ENCODE assay signal across 8 cellular contexts in the genomic region with DNA sequence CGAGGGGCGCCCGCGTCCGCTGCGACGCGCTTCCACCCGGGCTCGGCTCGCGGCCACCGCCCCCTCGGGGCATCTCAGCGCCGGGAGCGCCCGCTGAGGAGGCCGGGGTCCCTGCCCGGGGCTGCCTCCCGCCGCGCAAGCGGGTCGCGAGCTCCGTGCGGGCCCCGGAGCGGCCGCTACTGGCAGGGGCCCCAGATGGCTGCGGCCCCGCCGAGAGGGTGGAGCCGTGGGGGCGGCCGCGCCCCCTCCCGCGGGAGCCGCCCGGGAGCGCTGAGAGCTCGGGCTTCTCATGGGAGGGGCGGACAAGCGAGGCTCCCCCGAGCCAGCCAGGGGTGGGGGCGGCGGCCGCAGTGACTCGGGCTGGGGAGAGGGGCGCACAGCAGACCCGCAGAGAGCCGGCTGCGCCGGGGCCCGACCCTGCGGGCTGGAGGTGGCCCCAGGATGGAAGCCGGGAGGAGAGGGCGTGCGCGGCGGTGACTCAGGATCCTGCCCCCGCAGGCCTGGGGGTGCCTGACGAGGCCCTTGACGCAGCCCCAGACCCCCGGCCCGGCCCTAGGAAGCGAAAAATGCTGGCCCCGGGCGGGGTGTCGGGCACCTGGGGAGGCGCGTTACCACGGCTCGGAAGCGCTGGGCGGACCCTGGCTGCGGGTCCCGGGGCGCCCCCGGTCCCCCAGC.
A peak's percentile ranks its signal among the peaks of the same experiment; 100 is the strongest.
DNase-seq lines count a peak whose midpoint lies in the region; ATAC-seq, FAIRE-seq and TF ChIP-seq lines count a peak whose summit lies in the region.

No MANE protein-coding gene starts in this region.

- H3K4me3 ChIP-seq in AG09309 (ENCODE audit: control insufficient read depth, low read depth, low read length) (peak overlapping the region; percentile 92), neutrophil (ENCODE audit: low read depth in 1 of 2, low read length in 1 of 2) (peak overlapping the region; percentile 56 to 77)

- FAIRE-seq in HTR-8/SVneo (lab: Jason Lieb, UNC), result no peak

- DNase-seq in AG09309 (ENCODE audit: low read depth), result no peak
- DNase-seq in HTR-8/SVneo (ENCODE audit: insufficient read length, low spot score), result peak; percentile 35
- peak; percentile 69 for DNase-seq in activated CD8-positive, alpha-beta memory T cell treated with anti-CD3 and anti-CD28 coated beads, Interleukin-2, amount 50 U/mL, for 48 hours
- peak; percentile 23 for DNase-seq in fibroblast of peridontal ligament (ENCODE audit: extremely low read depth)
- no peak for DNase-seq in NK-92 (lab: John Stamatoyannopoulos, UW; ENCODE audit: unreplicated experiment)

- no peaks in the 10 kb centered on the region for H3K9me3 ChIP-seq in neutrophil

- no peaks in the 10 kb centered on the region for H3K36me3 ChIP-seq in neutrophil

- TF ChIP-seq CTCF in AG09309 (IDR thresholded peaks at IDR 0.05; ENCODE audit: control insufficient read depth, insufficient read depth, low read depth, low read length, missing control alignments), result no peak
- TF ChIP-seq CTCF in neutrophil (IDR thresholded peaks at IDR 0.05), result no peak

- ATAC-seq in GM18909 (IDR thresholded peaks at IDR 0.05; ENCODE audit: poor library complexity, unreplicated experiment) (peak; percentile 35), HG03139 (IDR thresholded peaks at IDR 0.05; ENCODE audit: unreplicated experiment) (no peak)

- H3K27me3 ChIP-seq in neutrophil, result peaks cover 79% of the 10 kb centered on the region

- no peak overlapping the region for H3K27ac ChIP-seq in neutrophil

- peaks cover 15 to 23% of the 10 kb centered on the region in 2 experiments for H3K4me1 ChIP-seq in neutrophil (ENCODE audit: control insufficient read depth in 1 of 2, insufficient read depth in 1 of 2, low read depth in 1 of 2, low read length in 1 of 2)

Comparison
In these comparisons a context has a peak if more than half of its experiments do, and no peak if none do; other contexts are left out.
1. DNase-seq: peak in HTR-8/SVneo (single experiment), activated CD8-positive, alpha-beta memory T cell treated with anti-CD3 and anti-CD28 coated beads, Interleukin-2, amount 50 U/mL, for 48 hours (single experiment) and fibroblast of peridontal ligament (single experiment); none in AG09309 (single experiment) and NK-92 (single experiment).